In the genomic region with DNA sequence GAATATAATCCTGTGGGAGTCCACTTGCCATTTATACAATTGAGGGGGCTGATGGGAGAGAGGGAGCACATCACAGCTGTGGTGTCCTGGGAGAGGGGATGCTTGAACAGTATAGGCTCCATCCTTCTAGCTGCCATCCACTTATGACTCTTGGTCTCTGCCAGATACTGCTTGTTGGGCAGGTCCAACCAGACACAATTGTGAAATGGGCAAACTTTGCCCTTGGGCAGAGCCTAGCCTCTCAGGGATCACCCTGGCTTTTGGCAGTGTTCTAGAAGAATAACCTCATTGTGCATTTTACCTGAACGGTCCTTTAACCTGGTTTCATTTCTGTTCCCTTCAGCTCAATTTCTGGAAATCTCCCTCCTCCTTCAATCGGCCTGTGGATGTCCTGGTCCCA, we compare ENCODE assay signal across 19 cellular contexts. TPM values are rescaled to one million over a fixed set of nuclear protein-coding genes. Genes with fewer than 3 reads are reported as not detected.
"Had no signal": no experiment of that assay in that cellular context is flagged by ENCODE, and none has a peak within 500 bp of the region (broad histone marks: within the 10 kb centered on the region; RNA-seq: fewer than 3 reads in every experiment).

No MANE protein-coding gene starts in this region.

- H3K9me3 ChIP-seq: colonic mucosa, upper lobe of right lung had no signal

- H3K4me2 ChIP-seq: smooth muscle cell had no signal

- H3K4me3 ChIP-seq: colonic mucosa, SK-N-MC, smooth muscle cell, upper lobe of right lung had no signal

- H3K27ac ChIP-seq: colonic mucosa, foreskin keratinocyte, SK-N-MC, upper lobe of right lung had no signal

- DNase-seq: activated CD4-positive, alpha-beta T cell treated with anti-CD3 and anti-CD28 coated beads, Interleukin-2, amount 50 U/mL, for 1 hour; activated naive CD4-positive, alpha-beta T cell treated with anti-CD3 and anti-CD28 coated beads, Interleukin-2, amount 10 ng/mL, durations not matched to agents 7 days and 5 days; activated T-cell treated with anti-CD3 and anti-CD28 coated beads for 4 hours; caudate nucleus; colonic mucosa; foreskin keratinocyte; glutamatergic neuron; nucleus accumbens; right cardiac atrium; upper lobe of right lung had no signal

- H3K27me3 ChIP-seq: colonic mucosa, foreskin keratinocyte, upper lobe of right lung had no signal

- H3K36me3 ChIP-seq: colonic mucosa, upper lobe of right lung had no signal

- ATAC-seq: activated CD4-positive, CD25-positive, alpha-beta regulatory T cell treated with anti-CD3 and anti-CD28 coated beads, Interleukin-2, amount 50 U/mL, for 24 hours; activated T-helper 17 cell treated with anti-CD3 and anti-CD28 coated beads, Interleukin-2, amount 50 U/mL, for 72 hours; foreskin keratinocyte; right cardiac atrium; upper lobe of right lung had no signal

- H3K4me1 ChIP-seq: colonic mucosa, upper lobe of right lung had no signal

RNA-seq across cellular contexts. Expression of a gene that starts 6.0 kb away (rescaled TPM):
- total RNA-seq: colonic mucosa, temporal lobe, upper lobe of right lung had no signal

RNA-seq across cellular contexts. Expression of a gene that starts 32.3 kb away (rescaled TPM):
- total RNA-seq: kidney epithelial cell, myocyte, smooth muscle cell, temporal lobe, upper lobe of right lung had no signal

RNA-seq across cellular contexts. Expression of a gene that starts 45.7 kb away (rescaled TPM):
- total RNA-seq: colonic mucosa, kidney epithelial cell, lower leg skin, progenitor cell of endocrine pancreas, right cardiac atrium, smooth muscle cell, temporal lobe, upper lobe of right lung had no signal
- polyA plus RNA-seq: right cardiac atrium, smooth muscle cell had no signal
